In genomic region chr7:50988465-50988864, GRCh38 we compare ENCODE assay signal across 1 cellular context.
TF ChIP-seq lines count a peak whose summit lies in the region.

No MANE protein-coding gene starts in this region.

TF ChIP-seq in GM23338, 12 proteins besides CTCF, POLR2A, EP300 and RAD21:
- peak; percentile 94 for TF ChIP-seq ZNF462 (CRISPR knock-in tag; IDR thresholded peaks at IDR 0.05)
- no peak for TF ChIP-seq ETS1 (IDR thresholded peaks at IDR 0.05)
- TF ChIP-seq EZH2 (IDR thresholded peaks at IDR 0.05; ENCODE audit: low read depth, unreplicated experiment): no peak
- TF ChIP-seq EZH2phosphoT487 (IDR thresholded peaks at IDR 0.05; ENCODE audit: unreplicated experiment): no peak
- peak; percentile 59; the same call in 1 of the 2 replicates for TF ChIP-seq NANOG (IDR thresholded peaks at IDR 0.05; ENCODE audit: borderline replicate concordance)
